ENCODE assay signal across 13 cellular contexts in genomic region chr7:142813262-142813661, GRCh38. TPM values are rescaled to one million over a fixed set of nuclear protein-coding genes. Genes with fewer than 3 reads are reported as not detected.
A peak's percentile ranks its signal among the peaks of the same experiment; 100 is the strongest.
DNase-seq lines count a peak whose midpoint lies in the region; ATAC-seq, FAIRE-seq and TF ChIP-seq lines count a peak whose summit lies in the region.
"Had no signal": no experiment of that assay in that cellular context is flagged by ENCODE, and none has a peak within 500 bp of the region (broad histone marks: within the 10 kb centered on the region; RNA-seq: fewer than 3 reads in every experiment).

No MANE protein-coding gene starts in this region.

- no peak overlapping the region for H3K4me3 ChIP-seq in K562
- H3K4me3 ChIP-seq: skin epidermis, thoracic aorta had no signal

- FAIRE-seq in K562 (lab: Jason Lieb, UNC) (no peak), D721Med (lab: Jason Lieb, UNC) (no peak)

- in situ Hi-C loops in K562 (cut with MboI) = no loop called here

- no peak overlapping the region for H3K27ac ChIP-seq in K562 (ENCODE audit: extremely low read depth, low read depth, low read length)
- H3K27ac ChIP-seq: thoracic aorta had no signal

- no TSS peak for BruUV-seq in K562 (replicated peaks; lab: Mats Ljungman, UMichigan)

- no peak for TF ChIP-seq EP300 in K562 (IDR thresholded peaks at IDR 0.05; ENCODE audit: low read length)

- H2AFZ ChIP-seq in K562 (ENCODE audit: low read depth, low read length) = no peak overlapping the region

- no peak for TF ChIP-seq POLR2A in K562 (conservative IDR thresholded peaks at IDR 0.05)

- H3K27me3 ChIP-seq in K562 (ENCODE audit: control insufficient read depth in 2 of 2, insufficient read depth in 2 of 2, low read length in 2 of 2) = peaks cover 0 to 6% of the 10 kb centered on the region in 2 experiments; a peak in 3 of 5 replicates

- CTCF ChIA-PET in K562 (lab: Yijun Ruan, JAX; ENCODE audit: low intra/inter-chr PET ratio) = no interaction called here

- H3K79me2 ChIP-seq in K562 (ENCODE audit: control insufficient read depth, insufficient read depth, low read length) = no peaks in the 10 kb centered on the region

- 13% methylated on average over 2 of the region's 2 CpGs for WGBS in K562 (ENCODE audit: insufficient coverage, low coverage, missing lambda C conversion rate)

- H3K9ac ChIP-seq in K562 (ENCODE audit: insufficient read depth in 1 of 2, low read depth in 2 of 2, low read length in 2 of 2) = no peak overlapping the region

- H3K4me1 Mint-ChIP-seq in naive thymus-derived CD8-positive, alpha-beta T cell = peaks cover 37 to 68% (median 64%) of the 10 kb centered on the region in 4 donors

- no peaks in the 10 kb centered on the region for H3K36me3 ChIP-seq in K562 (ENCODE audit: control insufficient read depth, insufficient read depth, low read length)
- H3K36me3 ChIP-seq: thoracic aorta had no signal

- ATAC-seq in K562 (no peak), HG03139 (IDR thresholded peaks at IDR 0.05; ENCODE audit: unreplicated experiment) (no peak)
- no peak for ATAC-seq in naive thymus-derived CD8-positive, alpha-beta T cell

- H3K27ac Mint-ChIP-seq in naive thymus-derived CD8-positive, alpha-beta T cell = peak overlapping the region; percentile 85 to 100 (median 100)

- no peaks in the 10 kb centered on the region for H3K9me3 ChIP-seq in K562 (replicated peaks; ENCODE audit: control insufficient read depth, insufficient read depth, low read depth, low read length)
- H3K9me3 ChIP-seq: thoracic aorta had no signal

- H3K4me3 Mint-ChIP-seq in naive thymus-derived CD8-positive, alpha-beta T cell = peak overlapping the region; percentile 53 to 93 (median 72)

- H3K27me3 Mint-ChIP-seq in naive thymus-derived CD8-positive, alpha-beta T cell = peaks cover 0 to 2% (median 0%) of the 10 kb centered on the region in 5 donors

- H4K20me1 ChIP-seq in K562 (replicated peaks; ENCODE audit: control insufficient read depth, insufficient read depth, low read length) = no peaks in the 10 kb centered on the region

- intact Hi-C loops in K562 (cut with micrococcal nuclease) = loop anchor here (10.0 kb wide), 1 partner anchor 178 kb away; no protein-coding TSS in a partner anchor

- TF ChIP-seq CTCF in K562 (IDR thresholded peaks at IDR 0.05 in 2 of 3, conservative IDR thresholded peaks at IDR 0.05 in 1 of 3; ENCODE audit: insufficient read depth in 2 of 3, low read depth in 1 of 3, low read length in 3 of 3) (no peak), D721Med (IDR thresholded peaks at IDR 0.05; ENCODE audit: insufficient read depth, missing control alignments) (no peak)

- POLR2A ChIA-PET in K562 (lab: Yijun Ruan, JAX) = interaction anchor here (0.5 to 1.6 kb wide), 3 partner anchors 15 to 278 kb away, joined by 3 to 4 read pairs (median 3); no protein-coding TSS in a partner anchor
- POLR2A ChIA-PET in naive thymus-derived CD8-positive, alpha-beta T cell (lab: Charles Lee) = interaction anchor here (0.7 to 16.2 kb wide), 12 partner anchors 8 to 535 kb away, joined by 3 to 3070 read pairs (median 4); partner anchors contain the start of gene EPHB6

- no peaks in the 10 kb centered on the region for H3K9me1 ChIP-seq in K562 (ENCODE audit: control insufficient read depth, insufficient read depth, low read length)

- no peak overlapping the region for H3K4me2 ChIP-seq in K562 (ENCODE audit: insufficient read depth, low read length)

- H3K36me3 Mint-ChIP-seq in naive thymus-derived CD8-positive, alpha-beta T cell = no peaks in the 10 kb centered on the region

- DNase-seq in Daoy (ENCODE audit: low read depth) = peak; percentile 98
- DNase-seq in LoVo (ENCODE audit: low spot score) = peak; percentile 64
- DNase-seq in K562 (ENCODE audit: extremely low read depth in 1 of 4, low spot score in 3 of 4) = no peak
- DNase-seq in naive thymus-derived CD8-positive, alpha-beta T cell = peak in 1 of 10 donors; percentile 11
- no peak for DNase-seq in Kasumi-1 (lab: John Stamatoyannopoulos, UW)
- no peak for DNase-seq in stimulated activated CD4-positive, alpha-beta T cell treated with anti-CD3 and anti-CD28 coated beads, Interleukin-4, amount 100 ng/mL, for 24 hours
- no peak for DNase-seq in D721Med (ENCODE audit: insufficient read length, low spot score)
- DNase-seq: cerebellar nuclear complex, left cardiac atrium, NCI-H2107 had no signal

- H3K4me1 ChIP-seq in K562 (replicated peaks in 1 of 2; ENCODE audit: control insufficient read depth in 2 of 2, insufficient read depth in 2 of 2, low read length in 2 of 2) = peaks cover 0 to 26% of the 10 kb centered on the region in 2 experiments; a peak in 3 of 5 replicates

- no peak for TF ChIP-seq RAD21 in K562 (CRISPR knock-in tag; conservative IDR thresholded peaks at IDR 0.05 in 1 of 2, IDR thresholded peaks at IDR 0.05 in 1 of 2)

- H3K9me3 Mint-ChIP-seq in naive thymus-derived CD8-positive, alpha-beta T cell = no peaks in the 10 kb centered on the region

TF ChIP-seq in K562, 482 proteins besides CTCF, POLR2A, EP300 and RAD21:
- TF ChIP-seq FOSL1 (tag; conservative IDR thresholded peaks at IDR 0.05) = peak; percentile 60; the same call in 1 of the 2 replicates
- TF ChIP-seq ARID3A (IDR thresholded peaks at IDR 0.05; ENCODE audit: borderline replicate concordance, low read depth, low read length) = no peak

RNA-seq across cellular contexts. Expression of gene EPHB6, which starts 41.6 kb away (rescaled TPM):
- 12.9 and 20.4 TPM in 2 replicates for total RNA-seq in Daoy (2014; rRNA removed; shearing (Covaris generic))
- 81.3 and 499 TPM in 2 replicates for total RNA-seq in K562 (2011; cell fraction: chromatin; rRNA removed; ENCODE audit: low replicate concordance)
- 147 and 442 TPM in 2 replicates for total RNA-seq in K562 (2011; cell fraction: nucleolus; rRNA removed)
- total RNA-seq in K562 (2011; cell fraction: nucleoplasm; rRNA removed) = 112 and 171 TPM in 2 replicates
- total RNA-seq in K562 (2014; rRNA removed) = 10.4 and 11.3 TPM in 2 replicates
- 4.1 and 4.3 TPM in 2 replicates for total RNA-seq in K562 (2014; rRNA removed; fragmentation: Illumina TruSeq; extraction: Trizol)
- 1.5 and 2.1 TPM in 2 replicates for total RNA-seq in K562 (2015; rRNA removed; fragmentation: Illumina TruSeq; extraction: Trizol)
- 13.2 and 19.1 TPM in 2 replicates for total RNA-seq in K562 (2021)
- 108 and 123 TPM in 2 replicates for polyA plus RNA-seq in K562 (2011; rRNA removed)
- 99.6 and 191 TPM in 2 replicates for polyA plus RNA-seq in K562 (2011; cell fraction: cytosol; rRNA removed)
- 516 and 1,081 TPM in 2 replicates for polyA plus RNA-seq in K562 (2011; cell fraction: nucleus; rRNA removed)
- polyA plus RNA-seq in K562 (2012) = 8.8 and 13.0 TPM in 2 replicates
- 7.6 and 10.7 TPM in 2 replicates for polyA plus RNA-seq in K562 (2014; fragmentation: Illumina TruSeq; extraction: Trizol)
- polyA plus RNA-seq in K562 (2014; fragmentation: Nextera tagmentation; extraction: Ambion mirVana) = 1 to 10 TPM; 1.4 to 2.5 TPM
- 12.0 and 16.3 TPM in 2 replicates for polyA plus RNA-seq in K562 (2014; rRNA removed)
- 56.3 and 87.3 TPM in 2 replicates for polyA minus RNA-seq in K562 (2011; rRNA and poly(A)+ RNA removed)
- polyA minus RNA-seq in K562 (2011; cell fraction: cytosol; rRNA and poly(A)+ RNA removed) = 119 and 124 TPM in 2 replicates
- polyA minus RNA-seq in K562 (2011; cell fraction: nucleus; rRNA and poly(A)+ RNA removed) = 75.4 and 113 TPM in 2 replicates
- total RNA-seq in naive thymus-derived CD8-positive, alpha-beta T cell = 10 to 100 TPM; 48.6 to 57.4 TPM
- polyA plus RNA-seq in naive thymus-derived CD8-positive, alpha-beta T cell = 10 to 100 TPM; 10.2 to 23.3 (median 10.2) TPM

RNA-seq across cellular contexts. Expression of gene PRSS2, which starts 42.5 kb away (rescaled TPM):
- total RNA-seq in Daoy (2014; rRNA removed; shearing (Covaris generic)) = not detected in 2 replicates
- 2.5 TPM in 1 of 2 replicates, not detected in the other for total RNA-seq in K562 (2011; cell fraction: chromatin; rRNA removed; ENCODE audit: low replicate concordance)
- total RNA-seq in K562 (2011; cell fraction: nucleolus; rRNA removed) = 4.6 and 6.2 TPM in 2 replicates
- total RNA-seq in K562 (2011; cell fraction: nucleoplasm; rRNA removed) = 3.5 and 4.8 TPM in 2 replicates
- total RNA-seq in K562 (2014; rRNA removed) (1.1 and 1.7 TPM in 2 replicates), K562 (2014; rRNA removed; fragmentation: Illumina TruSeq; extraction: Trizol) (2.4 and 2.5 TPM in 2 replicates), K562 (2015; rRNA removed; fragmentation: Illumina TruSeq; extraction: Trizol) (1.3 and 2.4 TPM in 2 replicates), K562 (2021) (23.9 and 30.1 TPM in 2 replicates)
- polyA plus RNA-seq in K562 (2011; rRNA removed) (3.8 and 6.4 TPM in 2 replicates), K562 (2014; fragmentation: Illumina TruSeq; extraction: Trizol) (4.7 and 6.2 TPM in 2 replicates), K562 (2014; fragmentation: Nextera tagmentation; extraction: Ambion mirVana) (10 to 100 TPM in 1 of 2 experiments, 1 to 10 TPM in 1; 9.5 to 16.4 TPM), K562 (2014; rRNA removed) (1.4 and 1.6 TPM in 2 replicates)
- 9.3 and 14.7 TPM in 2 replicates for polyA plus RNA-seq in K562 (2011; cell fraction: cytosol; rRNA removed)
- polyA plus RNA-seq in K562 (2011; cell fraction: nucleus; rRNA removed) = 4.3 and 5.0 TPM in 2 replicates
- polyA plus RNA-seq in K562 (2012) = 6.6 and 43.8 TPM in 2 replicates
- 2.8 and 3.7 TPM in 2 replicates for polyA minus RNA-seq in K562 (2011; rRNA and poly(A)+ RNA removed)
- polyA minus RNA-seq in K562 (2011; cell fraction: cytosol; rRNA and poly(A)+ RNA removed) = 4.5 and 5.4 TPM in 2 replicates
- polyA minus RNA-seq in K562 (2011; cell fraction: nucleus; rRNA and poly(A)+ RNA removed) = 0.67 and 1.4 TPM in 2 replicates
- total RNA-seq in naive thymus-derived CD8-positive, alpha-beta T cell = not detected
- polyA plus RNA-seq in naive thymus-derived CD8-positive, alpha-beta T cell = not detected
- total RNA-seq: left cardiac atrium had no signal

Comparison
In these comparisons a context has a peak if more than half of its experiments do, and no peak if none do; other contexts are left out.
1. DNase-seq: peak in Daoy (single experiment) and LoVo (single experiment); none in K562 (0 of 4), Kasumi-1 (0 of 2), stimulated activated CD4-positive, alpha-beta T cell treated with anti-CD3 and anti-CD28 coated beads, Interleukin-4, amount 100 ng/mL, for 24 hours (single experiment) and D721Med (single experiment).